8 cellular contexts compared by ENCODE assay signal in the genomic region with DNA sequence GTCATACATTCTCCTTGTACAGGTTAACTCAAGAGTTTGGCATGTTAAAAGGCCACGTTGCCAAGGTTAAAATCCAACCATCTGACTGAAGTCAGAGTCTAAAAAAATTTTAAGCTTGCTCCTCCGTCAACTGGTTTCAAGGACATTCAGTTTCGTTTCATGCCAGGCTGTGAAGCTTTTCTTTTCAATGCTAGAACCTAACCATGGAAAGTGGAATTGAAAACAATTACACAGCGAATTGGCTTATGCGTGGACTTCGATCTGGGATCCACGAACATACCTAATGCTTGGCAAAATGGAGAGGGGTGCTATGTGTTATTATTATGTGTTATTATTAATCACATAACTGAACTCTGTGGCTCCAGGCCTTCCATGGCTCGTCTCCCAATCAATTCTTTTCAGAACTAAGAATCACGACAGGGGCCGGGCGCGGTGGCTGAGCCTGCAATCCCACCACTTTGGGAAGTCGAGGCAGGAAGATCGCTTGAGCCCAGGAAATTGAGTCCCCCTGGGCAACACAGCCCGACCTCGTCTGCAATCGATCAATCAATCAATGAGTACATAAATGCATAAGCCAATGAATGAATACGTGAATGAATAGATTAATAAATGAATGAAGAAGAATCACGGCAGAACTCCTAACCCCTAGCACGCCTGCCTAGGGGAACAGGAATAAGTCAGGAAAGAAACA. TPM values are rescaled to one million over a fixed set of nuclear protein-coding genes. Genes with fewer than 3 reads are reported as not detected.
DNase-seq lines count a peak whose midpoint lies in the region; ATAC-seq and TF ChIP-seq lines count a peak whose summit lies in the region.

No MANE protein-coding gene starts in this region.

- H3K27ac Mint-ChIP-seq in T-helper 1 cell treated with Interleukin-12 subunit alpha and Interleukin-12 subunit beta and Interleukin-4 antibody, amounts not matched to agents 30 μg/mL and 1 μg/mL, for 36 hours: peak overlapping the region; percentile 97
- H3K27ac Mint-ChIP-seq in endothelial cell (ENCODE audit: unreplicated experiment): peak overlapping the region; percentile 97
- peak overlapping the region; percentile 95 to 99 (median 99) for H3K27ac Mint-ChIP-seq in naive thymus-derived CD4-positive, alpha-beta T cell

- no peak for TF ChIP-seq CTCF in endothelial cell (IDR thresholded peaks at IDR 0.05; ENCODE audit: unreplicated experiment)

- H3K27ac ChIP-seq in naive thymus-derived CD4-positive, alpha-beta T cell (ENCODE audit: low read depth, low read length): peak overlapping the region; percentile 92

- POLR2A ChIA-PET in naive thymus-derived CD4-positive, alpha-beta T cell (lab: Charles Lee): interaction anchor here (0.7 to 1.4 kb wide), 4 partner anchors 9 to 110 kb away, joined by 3 to 9 read pairs (median 4); no protein-coding TSS in a partner anchor

- H3K9me3 ChIP-seq in naive thymus-derived CD4-positive, alpha-beta T cell (ENCODE audit: control insufficient read depth in 2 of 3, low read length in 3 of 3): no peaks in the 10 kb centered on the region

- peaks cover 26% of the 10 kb centered on the region for H3K36me3 Mint-ChIP-seq in T-helper 1 cell treated with Interleukin-12 subunit alpha and Interleukin-12 subunit beta and Interleukin-4 antibody, amounts not matched to agents 30 μg/mL and 1 μg/mL, for 36 hours (ENCODE audit: low read depth)
- H3K36me3 Mint-ChIP-seq in endothelial cell (ENCODE audit: low read depth, unreplicated experiment): peaks cover 3% of the 10 kb centered on the region
- peaks cover 3 to 18% (median 4%) of the 10 kb centered on the region in 5 donors for H3K36me3 Mint-ChIP-seq in naive thymus-derived CD4-positive, alpha-beta T cell

- DNase-seq in NCI-H2227 (lab: John Stamatoyannopoulos, UW; ENCODE audit: unreplicated experiment) (peak; percentile 6), NCI-H2227 treated with DMSO at 0.1 percent for 48 hours (lab: John Stamatoyannopoulos, UW) (no peak), endothelial cell (ENCODE audit: low spot score) (peak; percentile 9), NCI-H748 treated with DMSO at 0.1 percent for 48 hours (lab: John Stamatoyannopoulos, UW) (no peak), SW 1271 (lab: John Stamatoyannopoulos, UW) (no peak)
- peak in 4 of 9 donors; percentile 2 to 14 (median 6) for DNase-seq in naive thymus-derived CD4-positive, alpha-beta T cell

- H3K4me3 ChIP-seq in naive thymus-derived CD4-positive, alpha-beta T cell (ENCODE audit: low read length): peak overlapping the region; percentile 89

- peaks cover 0 to 4% (median 0%) of the 10 kb centered on the region in 3 experiments for H3K36me3 ChIP-seq in naive thymus-derived CD4-positive, alpha-beta T cell (ENCODE audit: control insufficient read depth in 2 of 3, insufficient read depth in 3 of 3, low read length in 3 of 3)

- CTCF ChIA-PET in naive thymus-derived CD4-positive, alpha-beta T cell (lab: Charles Lee): interaction anchor here (0.7 kb wide), 1 partner anchor 38 kb away, joined by 5 read pairs; no protein-coding TSS in a partner anchor

- no peaks in the 10 kb centered on the region for H3K9me3 Mint-ChIP-seq in T-helper 1 cell treated with Interleukin-12 subunit alpha and Interleukin-12 subunit beta and Interleukin-4 antibody, amounts not matched to agents 30 μg/mL and 1 μg/mL, for 36 hours
- H3K9me3 Mint-ChIP-seq in endothelial cell (ENCODE audit: unreplicated experiment): no peaks in the 10 kb centered on the region
- H3K9me3 Mint-ChIP-seq in naive thymus-derived CD4-positive, alpha-beta T cell: peaks cover 0 to 3% (median 0%) of the 10 kb centered on the region in 11 donors

- intact Hi-C loops in naive thymus-derived CD4-positive, alpha-beta T cell (cut with micrococcal nuclease): loop anchor here (2.0 to 10.0 kb wide), 8 partner anchors 76 to 1842 kb away; a partner anchor contains a TSS

- H3K4me1 ChIP-seq in naive thymus-derived CD4-positive, alpha-beta T cell (ENCODE audit: control insufficient read depth in 2 of 2, insufficient read depth in 2 of 2, low read length in 2 of 2): peaks cover 16 to 21% of the 10 kb centered on the region in 2 donors

- peaks cover 31% of the 10 kb centered on the region for H3K4me1 Mint-ChIP-seq in T-helper 1 cell treated with Interleukin-12 subunit alpha and Interleukin-12 subunit beta and Interleukin-4 antibody, amounts not matched to agents 30 μg/mL and 1 μg/mL, for 36 hours (ENCODE audit: low read depth)
- H3K4me1 Mint-ChIP-seq in endothelial cell (ENCODE audit: unreplicated experiment): peaks cover 25% of the 10 kb centered on the region
- peaks cover 23 to 49% (median 44%) of the 10 kb centered on the region in 7 donors for H3K4me1 Mint-ChIP-seq in naive thymus-derived CD4-positive, alpha-beta T cell

- H3K4me3 Mint-ChIP-seq in T-helper 1 cell treated with Interleukin-12 subunit alpha and Interleukin-12 subunit beta and Interleukin-4 antibody, amounts not matched to agents 30 μg/mL and 1 μg/mL, for 36 hours: peak overlapping the region; percentile 98
- H3K4me3 Mint-ChIP-seq in endothelial cell (ENCODE audit: unreplicated experiment): peak overlapping the region; percentile 100
- peak overlapping the region; percentile 94 to 100 (median 99) for H3K4me3 Mint-ChIP-seq in naive thymus-derived CD4-positive, alpha-beta T cell

- H3K27me3 ChIP-seq in naive thymus-derived CD4-positive, alpha-beta T cell (ENCODE audit: control insufficient read depth in 2 of 2, insufficient read depth in 2 of 2, low read length in 2 of 2): no peaks in the 10 kb centered on the region

- peak; percentile 2 for ATAC-seq in HG02852 (IDR thresholded peaks at IDR 0.05; ENCODE audit: unreplicated experiment)
- ATAC-seq in naive thymus-derived CD4-positive, alpha-beta T cell: no peak

- H3K27me3 Mint-ChIP-seq in T-helper 1 cell treated with Interleukin-12 subunit alpha and Interleukin-12 subunit beta and Interleukin-4 antibody, amounts not matched to agents 30 μg/mL and 1 μg/mL, for 36 hours (ENCODE audit: low read depth): no peaks in the 10 kb centered on the region
- peaks cover 5% of the 10 kb centered on the region for H3K27me3 Mint-ChIP-seq in endothelial cell (ENCODE audit: unreplicated experiment)
- no peaks in the 10 kb centered on the region for H3K27me3 Mint-ChIP-seq in naive thymus-derived CD4-positive, alpha-beta T cell

RNA-seq across cellular contexts. Expression of a gene that starts 0.8 kb away (rescaled TPM):
- total RNA-seq in endothelial cell (ENCODE audit: unreplicated experiment): 22.9 TPM
- total RNA-seq in naive thymus-derived CD4-positive, alpha-beta T cell: 10 to 100 TPM in 4 of 5 experiments, 1 to 10 TPM in 1; 9.7 to 15.8 (median 13.9) TPM
- under 1 TPM; 0.59 to 0.84 TPM for polyA plus RNA-seq in naive thymus-derived CD4-positive, alpha-beta T cell

RNA-seq across cellular contexts. Expression of a gene that starts 7.1 kb away (rescaled TPM):
- total RNA-seq in endothelial cell (ENCODE audit: unreplicated experiment): 11.6 TPM
- 10 to 100 TPM; 19.6 to 51.8 (median 41.3) TPM for total RNA-seq in naive thymus-derived CD4-positive, alpha-beta T cell
- 10 to 100 TPM in 1 of 2 donors, 1 to 10 TPM in 1; 9.9 to 10.2 TPM for polyA plus RNA-seq in naive thymus-derived CD4-positive, alpha-beta T cell

Comparison
In these comparisons a context has a peak if more than half of its experiments do, and no peak if none do; other contexts are left out.
1. DNase-seq: peak in NCI-H2227 (single experiment) and endothelial cell (single experiment); none in NCI-H2227 treated with DMSO at 0.1 percent for 48 hours (single experiment), NCI-H748 treated with DMSO at 0.1 percent for 48 hours (single experiment) and SW 1271 (0 of 2).
2. Peak in every context shown above with its lines, with median percentiles within 50 percentile points of each other: H3K27ac Mint-ChIP-seq and H3K4me3 Mint-ChIP-seq.